16 cellular contexts compared by ENCODE assay signal in the genomic region with DNA sequence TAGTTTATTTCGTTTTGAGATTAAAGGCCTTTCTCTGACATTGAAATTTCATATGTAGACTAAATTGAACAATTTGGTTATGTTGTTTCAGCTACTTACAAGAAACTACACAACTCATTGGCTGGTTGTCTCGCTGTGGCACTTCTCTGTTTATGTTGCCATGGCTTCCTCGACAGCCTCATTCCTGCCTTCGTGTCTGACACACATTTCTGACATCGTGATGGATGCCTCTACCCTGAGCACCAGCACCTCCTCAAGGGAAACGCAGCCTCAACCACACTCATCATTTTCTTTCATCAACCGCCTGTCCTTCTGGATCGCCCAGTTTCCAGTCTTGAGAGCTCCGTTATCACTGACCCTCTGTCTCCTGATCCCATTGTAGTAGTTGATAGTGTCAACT.
DNase-seq lines count a peak whose midpoint lies in the region; TF ChIP-seq lines count a peak whose summit lies in the region.
"Had no signal": no experiment of that assay in that cellular context is flagged by ENCODE, and none has a peak within 500 bp of the region (broad histone marks: within the 10 kb centered on the region; RNA-seq: fewer than 3 reads in every experiment).

No MANE protein-coding gene starts in this region.

- H3K4me2 ChIP-seq in neural cell (ENCODE audit: low read length) (no peak overlapping the region), smooth muscle cell (no peak overlapping the region), GM23248 (ENCODE audit: unreplicated experiment) (no peak overlapping the region)
- H3K4me2 ChIP-seq: BLaER1 treated with 17β-estradiol and CSF1 and Interleukin-3, amounts not matched to agents 10 nM and 100 nM; GM23338 had no signal

- TF ChIP-seq CTCF in neural cell (IDR thresholded peaks at IDR 0.05; ENCODE audit: poor library complexity, severe bottlenecking) = no peak
- no peak for TF ChIP-seq CTCF in smooth muscle cell (IDR thresholded peaks at IDR 0.05; ENCODE audit: borderline replicate concordance, insufficient read depth, poor library complexity, severe bottlenecking)
- TF ChIP-seq CTCF in coronary artery (IDR thresholded peaks at IDR 0.05) = no peak
- no peak for TF ChIP-seq CTCF in foreskin fibroblast (IDR thresholded peaks at IDR 0.05; ENCODE audit: low read depth, low read length)

- H3K4me3 ChIP-seq in neural cell (ENCODE audit: low read length) = peak overlapping the region; percentile 17
- H3K4me3 ChIP-seq in smooth muscle cell = no peak overlapping the region
- H3K4me3 ChIP-seq in GM23248 = no peak overlapping the region
- H3K4me3 ChIP-seq in coronary artery = no peak overlapping the region
- no peak overlapping the region for H3K4me3 ChIP-seq in foreskin fibroblast (ENCODE audit: low read depth in 1 of 2, low read length in 2 of 2)
- H3K4me3 ChIP-seq: BLaER1 treated with 17β-estradiol and CSF1 and Interleukin-3, amounts not matched to agents 10 nM and 100 nM; GM23338 had no signal

- in situ Hi-C loops in GM23248 (cut with MboI) = no loop called here

- 89% methylated on average over 9 of the region's 9 CpGs for WGBS in smooth muscle cell (ENCODE audit: low lambda C conversion rate)
- WGBS in GM23248 (ENCODE audit: low coverage in 1 of 2, low lambda C conversion rate in 2 of 2, missing lambda C conversion rate in 2 of 2), 2 experiments = 65 to 66% methylated on average over 9 of the region's 9 CpGs

- H3K4me1 ChIP-seq in smooth muscle cell (ENCODE audit: low read depth) (no peaks in the 10 kb centered on the region), GM23248 (ENCODE audit: insufficient read depth) (no peaks in the 10 kb centered on the region)
- H3K4me1 ChIP-seq: BLaER1 treated with 17β-estradiol and CSF1 and Interleukin-3, amounts not matched to agents 10 nM and 100 nM had no signal

- H3K9ac ChIP-seq in neural cell (ENCODE audit: low read length) (no peak overlapping the region), smooth muscle cell (ENCODE audit: low read depth) (peak overlapping the region; percentile 1), GM23248 (no peak overlapping the region)
- H3K9ac ChIP-seq: BLaER1 treated with 17β-estradiol and CSF1 and Interleukin-3, amounts not matched to agents 10 nM and 100 nM had no signal

- no peaks in the 10 kb centered on the region for H4K20me1 ChIP-seq in neural cell (ENCODE audit: insufficient read depth)
- no peaks in the 10 kb centered on the region for H4K20me1 ChIP-seq in smooth muscle cell (ENCODE audit: low read depth)
- no peaks in the 10 kb centered on the region for H4K20me1 ChIP-seq in GM23248 (ENCODE audit: insufficient read depth)
- H4K20me1 ChIP-seq: BLaER1 treated with 17β-estradiol and CSF1 and Interleukin-3, amounts not matched to agents 10 nM and 100 nM had no signal

- TF ChIP-seq EP300 in neural cell (conservative IDR thresholded peaks at IDR 0.05; ENCODE audit: poor library complexity, severe bottlenecking) = peak; percentile 67

- H3K36me3 ChIP-seq in neural cell (ENCODE audit: insufficient read depth, low read length) (no peaks in the 10 kb centered on the region), smooth muscle cell (ENCODE audit: low read depth) (no peaks in the 10 kb centered on the region), GM23248 (ENCODE audit: low read depth) (no peaks in the 10 kb centered on the region)
- H3K36me3 ChIP-seq: BLaER1 treated with 17β-estradiol and CSF1 and Interleukin-3, amounts not matched to agents 10 nM and 100 nM had no signal

- H3K27ac ChIP-seq in neural cell (ENCODE audit: low read length) = peak overlapping the region; percentile 37
- H3K27ac ChIP-seq in smooth muscle cell (ENCODE audit: low read depth) = no peak overlapping the region
- H3K27ac ChIP-seq in GM23248 = no peak overlapping the region
- no peak overlapping the region for H3K27ac ChIP-seq in coronary artery
- H3K27ac ChIP-seq: BLaER1 treated with 17β-estradiol and CSF1 and Interleukin-3, amounts not matched to agents 10 nM and 100 nM had no signal

- DNase-seq in ELF-1 (ENCODE audit: low read depth, low spot score) (peak; percentile 28), islet precursor cell (peak; percentile 58), smooth muscle cell (lab: John Stamatoyannopoulos, UW; ENCODE audit: unreplicated experiment) (no peak), GM23248 (no peak), coronary artery (ENCODE audit: low spot score) (no peak), foreskin fibroblast (no peak)
- DNase-seq: CD8-positive, alpha-beta T cell; COR-L47; DMS 273 treated with DMSO at 0.1 percent for 48 hours; DMS53; DND-41; EL; HCEC 1CT had no signal

- H3K9me2 ChIP-seq in neural cell (ENCODE audit: insufficient read depth, low read length) (no peaks in the 10 kb centered on the region), GM23248 (ENCODE audit: insufficient read depth) (no peaks in the 10 kb centered on the region)

- H3F3A ChIP-seq in neural cell (ENCODE audit: insufficient read depth, low read length, poor library complexity, severe bottlenecking) = no peaks in the 10 kb centered on the region
- H3F3A ChIP-seq in smooth muscle cell (ENCODE audit: low read depth) = no peaks in the 10 kb centered on the region
- no peaks in the 10 kb centered on the region for H3F3A ChIP-seq in GM23248 (ENCODE audit: insufficient read depth)

- H3K79me2 ChIP-seq in neural cell (replicated peaks; ENCODE audit: insufficient read depth, low read length) (no peaks in the 10 kb centered on the region), smooth muscle cell (ENCODE audit: low read depth) (no peaks in the 10 kb centered on the region), GM23248 (ENCODE audit: insufficient read depth) (no peaks in the 10 kb centered on the region)

- H3K9me3 ChIP-seq in neural cell (ENCODE audit: low read length) (no peaks in the 10 kb centered on the region), smooth muscle cell (replicated peaks; ENCODE audit: low read depth) (no peaks in the 10 kb centered on the region), GM23248 (ENCODE audit: low read depth) (no peaks in the 10 kb centered on the region)
- H3K9me3 ChIP-seq: BLaER1 treated with 17β-estradiol and CSF1 and Interleukin-3, amounts not matched to agents 10 nM and 100 nM had no signal

- no peak overlapping the region for H2AFZ ChIP-seq in neural cell (ENCODE audit: low read depth, low read length)
- no peak overlapping the region for H2AFZ ChIP-seq in smooth muscle cell (ENCODE audit: low read depth)
- no peak overlapping the region for H2AFZ ChIP-seq in GM23248
- H2AFZ ChIP-seq: GM23338 had no signal

- TF ChIP-seq RAD21 in neural cell (conservative IDR thresholded peaks at IDR 0.05) = no peak

- no peaks in the 10 kb centered on the region for H3K27me3 ChIP-seq in neural cell (ENCODE audit: insufficient read depth, low read depth, low read length)
- no peaks in the 10 kb centered on the region for H3K27me3 ChIP-seq in smooth muscle cell (ENCODE audit: low read depth)
- peaks cover 2% of the 10 kb centered on the region; the same call in 1 of the 2 replicates for H3K27me3 ChIP-seq in GM23248 (replicated peaks; ENCODE audit: insufficient read depth)
- H3K27me3 ChIP-seq: BLaER1 treated with 17β-estradiol and CSF1 and Interleukin-3, amounts not matched to agents 10 nM and 100 nM had no signal

TF ChIP-seq in neural cell, 6 proteins besides CTCF, POLR2A, EP300 and RAD21:
- TF ChIP-seq, protein P1, sequence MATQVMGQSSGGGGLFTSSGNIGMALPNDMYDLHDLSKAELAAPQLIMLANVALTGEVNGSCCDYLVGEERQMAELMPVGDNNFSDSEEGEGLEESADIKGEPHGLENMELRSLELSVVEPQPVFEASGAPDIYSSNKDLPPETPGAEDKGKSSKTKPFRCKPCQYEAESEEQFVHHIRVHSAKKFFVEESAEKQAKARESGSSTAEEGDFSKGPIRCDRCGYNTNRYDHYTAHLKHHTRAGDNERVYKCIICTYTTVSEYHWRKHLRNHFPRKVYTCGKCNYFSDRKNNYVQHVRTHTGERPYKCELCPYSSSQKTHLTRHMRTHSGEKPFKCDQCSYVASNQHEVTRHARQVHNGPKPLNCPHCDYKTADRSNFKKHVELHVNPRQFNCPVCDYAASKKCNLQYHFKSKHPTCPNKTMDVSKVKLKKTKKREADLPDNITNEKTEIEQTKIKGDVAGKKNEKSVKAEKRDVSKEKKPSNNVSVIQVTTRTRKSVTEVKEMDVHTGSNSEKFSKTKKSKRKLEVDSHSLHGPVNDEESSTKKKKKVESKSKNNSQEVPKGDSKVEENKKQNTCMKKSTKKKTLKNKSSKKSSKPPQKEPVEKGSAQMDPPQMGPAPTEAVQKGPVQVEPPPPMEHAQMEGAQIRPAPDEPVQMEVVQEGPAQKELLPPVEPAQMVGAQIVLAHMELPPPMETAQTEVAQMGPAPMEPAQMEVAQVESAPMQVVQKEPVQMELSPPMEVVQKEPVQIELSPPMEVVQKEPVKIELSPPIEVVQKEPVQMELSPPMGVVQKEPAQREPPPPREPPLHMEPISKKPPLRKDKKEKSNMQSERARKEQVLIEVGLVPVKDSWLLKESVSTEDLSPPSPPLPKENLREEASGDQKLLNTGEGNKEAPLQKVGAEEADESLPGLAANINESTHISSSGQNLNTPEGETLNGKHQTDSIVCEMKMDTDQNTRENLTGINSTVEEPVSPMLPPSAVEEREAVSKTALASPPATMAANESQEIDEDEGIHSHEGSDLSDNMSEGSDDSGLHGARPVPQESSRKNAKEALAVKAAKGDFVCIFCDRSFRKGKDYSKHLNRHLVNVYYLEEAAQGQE (IDR thresholded peaks at IDR 0.05; ENCODE audit: borderline replicate concordance) = no peak
- TF ChIP-seq POLR2AphosphoS5 (IDR thresholded peaks at IDR 0.05) (peak; percentile 63), MXI1 (conservative IDR thresholded peaks at IDR 0.05; ENCODE audit: poor library complexity, severe bottlenecking) (no peak)
TF ChIP-seq in neural cell: peak in this region for 1.

Comparison
In these comparisons a context has a peak if more than half of its experiments do, and no peak if none do; other contexts are left out.
1. DNase-seq: peak in ELF-1 (single experiment) and islet precursor cell (single experiment); none in smooth muscle cell (single experiment), GM23248 (single experiment), coronary artery (single experiment) and foreskin fibroblast (0 of 2).